ENCODE assay signal across 8 cellular contexts in the genomic region with DNA sequence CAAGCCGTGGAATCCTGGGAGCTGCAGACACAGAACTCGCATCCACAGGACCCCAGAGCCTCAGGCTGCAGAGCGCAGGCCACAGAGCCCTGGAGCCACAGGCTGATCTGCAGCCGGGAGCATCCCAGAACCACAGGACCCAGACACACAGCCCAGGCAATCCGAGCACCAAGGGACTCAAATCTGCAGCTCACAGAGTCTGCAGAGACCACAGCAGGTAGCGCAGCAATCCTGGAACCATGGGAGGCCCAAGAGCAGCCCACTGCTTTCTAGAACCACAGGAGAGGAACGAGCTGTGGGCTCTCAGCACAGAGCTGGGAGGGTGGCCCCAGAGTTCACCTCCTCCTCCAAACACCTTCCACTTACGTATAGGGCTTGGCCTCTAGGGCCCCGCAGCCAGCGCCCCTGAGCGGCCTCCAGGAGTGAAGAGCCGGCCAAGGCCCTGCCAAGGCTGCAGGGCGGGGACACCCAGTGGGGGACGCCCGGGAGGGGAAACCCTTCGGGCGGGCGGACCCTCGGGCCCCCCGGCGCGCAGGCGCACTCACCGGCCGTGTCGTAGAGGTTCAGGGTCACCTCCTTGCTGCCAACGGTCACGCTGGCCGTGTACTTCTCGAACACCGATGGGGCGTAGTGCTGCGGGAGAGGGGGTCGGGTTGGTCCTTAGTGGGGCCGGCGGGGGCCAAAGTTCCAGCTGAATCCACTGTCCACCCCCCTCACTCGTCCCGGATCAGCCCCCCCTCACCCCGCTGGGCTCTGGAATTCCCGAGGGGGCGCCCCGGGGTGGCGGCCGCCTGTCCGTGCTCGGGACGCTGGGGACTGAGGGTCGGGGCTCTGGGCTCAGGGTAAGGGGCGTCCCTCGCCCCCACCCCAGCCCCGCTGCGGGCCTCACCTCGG. TPM values are rescaled to one million over a fixed set of nuclear protein-coding genes. Genes with fewer than 3 reads are reported as not detected.
DNase-seq lines count a peak whose midpoint lies in the region; ATAC-seq and TF ChIP-seq lines count a peak whose summit lies in the region.

No MANE protein-coding gene starts in this region.

- ATAC-seq in HG02981 (IDR thresholded peaks at IDR 0.05; ENCODE audit: unreplicated experiment) = no peak

- no peaks in the 10 kb centered on the region for H3K9me3 Mint-ChIP-seq in Calu3 (ENCODE audit: low read depth, unreplicated experiment)
- no peaks in the 10 kb centered on the region for H3K9me3 Mint-ChIP-seq in activated naive CD8-positive, alpha-beta T cell (ENCODE audit: low read depth)

- no peaks in the 10 kb centered on the region for H3K9me3 ChIP-seq in iPS-18c (ENCODE audit: control insufficient read depth, insufficient read depth, low read length)

- H3K27ac Mint-ChIP-seq in Calu3 (ENCODE audit: unreplicated experiment) = peak overlapping the region; percentile 85
- H3K27ac Mint-ChIP-seq in activated naive CD8-positive, alpha-beta T cell = peak overlapping the region; percentile 99

- peak overlapping the region; percentile 86 for H3K4me3 Mint-ChIP-seq in Calu3 (ENCODE audit: low read depth, unreplicated experiment)
- peak overlapping the region; percentile 93 for H3K4me3 Mint-ChIP-seq in activated naive CD8-positive, alpha-beta T cell

- TF ChIP-seq CTCF in Calu3 (IDR thresholded peaks at IDR 0.05; ENCODE audit: unreplicated experiment) = no peak

- BruUV-seq in Calu3 (replicated peaks; lab: Mats Ljungman, UMichigan) = TSS peak; percentile 83

- DNase-seq in Calu3 (peak; percentile 50), MV-4-11 (lab: John Stamatoyannopoulos, UW) (peak; percentile 12), NCI-H2227 (lab: John Stamatoyannopoulos, UW; ENCODE audit: unreplicated experiment) (no peak), NCI-H1092 (lab: John Stamatoyannopoulos, UW) (no peak)
- peak; percentile 30 to 64 (median 56) for DNase-seq in stimulated activated naive CD4-positive, alpha-beta T cell (lab: John Stamatoyannopoulos, UW)

- intact Hi-C loops in Calu3 (cut with micrococcal nuclease; ENCODE audit: unreplicated experiment) = no loop called here

- H3K27me3 Mint-ChIP-seq in Calu3 (ENCODE audit: unreplicated experiment) = no peaks in the 10 kb centered on the region
- no peaks in the 10 kb centered on the region for H3K27me3 Mint-ChIP-seq in activated naive CD8-positive, alpha-beta T cell

- H3K4me1 Mint-ChIP-seq in Calu3 (ENCODE audit: low read depth, unreplicated experiment) = peaks cover 70% of the 10 kb centered on the region
- peaks cover 65% of the 10 kb centered on the region for H3K4me1 Mint-ChIP-seq in activated naive CD8-positive, alpha-beta T cell (ENCODE audit: low read depth)

- H3K4me3 ChIP-seq in iPS-18c (ENCODE audit: insufficient read depth, low read depth, low read length) = peak overlapping the region; percentile 79

- CTCF ChIA-PET in Calu3 (lab: Charles Lee) = interaction anchor here (0.6 to 8.7 kb wide), 9 partner anchors 9 to 290 kb away, joined by 3 to 179 read pairs (median 9); a partner anchor contains a TSS

- peaks cover 87% of the 10 kb centered on the region for H3K36me3 Mint-ChIP-seq in Calu3 (ENCODE audit: insufficient read depth, unreplicated experiment)
- peaks cover 2% of the 10 kb centered on the region for H3K36me3 Mint-ChIP-seq in activated naive CD8-positive, alpha-beta T cell

RNA-seq across cellular contexts. Expression of a gene that starts 0.6 kb away (rescaled TPM):
- total RNA-seq in Calu3 (2022) = 73.9 and 121 TPM in 2 replicates

RNA-seq across cellular contexts. Expression of a gene that starts 11.0 kb away (rescaled TPM):
- 32.2 and 33.1 TPM in 2 replicates for total RNA-seq in Calu3 (2022)

Comparison
In these comparisons a context has a peak if more than half of its experiments do, and no peak if none do; other contexts are left out.
1. DNase-seq: peak in Calu3 (single experiment), MV-4-11 (single experiment) and stimulated activated naive CD4-positive, alpha-beta T cell (6 of 6); none in NCI-H2227 (single experiment) and NCI-H1092 (single experiment).